ENCODE assay signal across 11 cellular contexts in the genomic region with DNA sequence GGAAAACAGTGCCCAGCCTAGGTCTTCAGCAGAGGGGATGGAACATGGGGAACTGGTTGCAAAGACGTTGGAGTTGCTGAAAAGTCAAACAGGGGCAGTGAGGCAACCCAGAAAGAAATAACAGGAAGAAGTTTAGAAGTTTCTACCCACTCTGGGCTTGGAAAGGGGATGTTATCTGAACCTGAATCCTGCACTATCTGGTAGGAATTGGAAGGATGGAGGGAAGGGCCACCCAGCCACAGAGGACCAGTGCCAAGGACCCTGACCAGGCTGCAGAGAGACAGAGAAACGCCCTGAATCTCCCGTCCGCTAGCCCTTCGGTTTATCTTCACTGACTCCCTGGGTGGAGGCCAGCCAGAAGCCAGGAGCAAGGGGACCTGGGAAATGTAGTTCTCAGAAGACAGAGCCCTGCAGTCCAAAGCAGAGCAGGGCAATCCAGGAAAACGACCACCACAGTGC.
DNase-seq lines count a peak whose midpoint lies in the region; ATAC-seq and TF ChIP-seq lines count a peak whose summit lies in the region.
"Had no signal": no experiment of that assay in that cellular context is flagged by ENCODE, and none has a peak within 500 bp of the region (broad histone marks: within the 10 kb centered on the region; RNA-seq: fewer than 3 reads in every experiment).

No MANE protein-coding gene starts in this region.

- H3K4me3 ChIP-seq in Loucy (ENCODE audit: low read length, poor library complexity, severe bottlenecking) (no peak overlapping the region), cardiac fibroblast (replicated peaks in 1 of 2; ENCODE audit: low read depth in 2 of 2, low read length in 2 of 2) (no peak overlapping the region), lower lobe of right lung (peak overlapping the region; percentile 6)
- H3K4me3 ChIP-seq: BLaER1 treated with 17β-estradiol and CSF1 and Interleukin-3, amounts not matched to agents 10 nM and 100 nM had no signal

- H3K9me2 ChIP-seq in Loucy (replicated peaks; ENCODE audit: low read depth, low read length) = no peaks in the 10 kb centered on the region

- peaks cover 2% of the 10 kb centered on the region for H3K27me3 Mint-ChIP-seq in osteocyte (ENCODE audit: unreplicated experiment)
- H3K27me3 Mint-ChIP-seq in activated T-cell treated with anti-CD3 and anti-CD28 coated beads, Interleukin-2, amount 50 U/mL, for 24 hours = no peaks in the 10 kb centered on the region

- H3K4me1 Mint-ChIP-seq in osteocyte (ENCODE audit: unreplicated experiment) = no peaks in the 10 kb centered on the region
- H3K4me1 Mint-ChIP-seq in activated T-cell treated with anti-CD3 and anti-CD28 coated beads, Interleukin-2, amount 50 U/mL, for 24 hours (ENCODE audit: low read depth) = peaks cover 10% of the 10 kb centered on the region

- H3K27ac Mint-ChIP-seq in osteocyte (ENCODE audit: unreplicated experiment) = no peak overlapping the region
- no peak overlapping the region for H3K27ac Mint-ChIP-seq in activated T-cell treated with anti-CD3 and anti-CD28 coated beads, Interleukin-2, amount 50 U/mL, for 24 hours

- H3K27me3 ChIP-seq in Loucy (ENCODE audit: insufficient read depth, low read length, poor library complexity, severe bottlenecking) = no peaks in the 10 kb centered on the region
- H3K27me3 ChIP-seq in lower lobe of right lung (ENCODE audit: low read depth) = no peaks in the 10 kb centered on the region
- H3K27me3 ChIP-seq: BLaER1 treated with 17β-estradiol and CSF1 and Interleukin-3, amounts not matched to agents 10 nM and 100 nM had no signal

- H3F3A ChIP-seq in Loucy (ENCODE audit: low read depth) = no peaks in the 10 kb centered on the region

- H3K79me2 ChIP-seq in Loucy (ENCODE audit: insufficient read depth, low read length) = no peaks in the 10 kb centered on the region

- DNase-seq in AG08396 (ENCODE audit: low spot score) (peak; percentile 64), cardiac fibroblast (ENCODE audit: low read depth in 2 of 2) (peak; percentile 9 to 52), lower lobe of right lung (no peak), OCI-M2 (lab: John Stamatoyannopoulos, UW; ENCODE audit: unreplicated experiment) (no peak), osteocyte (ENCODE audit: extremely low spot score, unreplicated experiment) (no peak)
- DNase-seq in activated T-cell treated with anti-CD3 and anti-CD28 coated beads, Interleukin-2, amount 50 U/mL, for 24 hours = no peak
- DNase-seq: cerebellar nuclear complex, NCI-H524 treated with DMSO at 0.1 percent for 48 hours had no signal

- no peaks in the 10 kb centered on the region for H3K9me3 ChIP-seq in Loucy (ENCODE audit: insufficient read depth, low read depth, low read length)
- H3K9me3 ChIP-seq in lower lobe of right lung = no peaks in the 10 kb centered on the region
- H3K9me3 ChIP-seq: BLaER1 treated with 17β-estradiol and CSF1 and Interleukin-3, amounts not matched to agents 10 nM and 100 nM had no signal

- no peak overlapping the region for H3K9ac ChIP-seq in Loucy (ENCODE audit: low read depth, low read length, poor library complexity, severe bottlenecking)
- H3K9ac ChIP-seq: BLaER1 treated with 17β-estradiol and CSF1 and Interleukin-3, amounts not matched to agents 10 nM and 100 nM had no signal

- no peak overlapping the region for H3K4me3 Mint-ChIP-seq in osteocyte (ENCODE audit: unreplicated experiment)
- no peak overlapping the region for H3K4me3 Mint-ChIP-seq in activated T-cell treated with anti-CD3 and anti-CD28 coated beads, Interleukin-2, amount 50 U/mL, for 24 hours

- H2AFZ ChIP-seq in Loucy (ENCODE audit: low read length) = peak overlapping the region; percentile 35

- ATAC-seq in lower lobe of right lung (peak in 1 of 2 donors; percentile 50), GM19324 (IDR thresholded peaks at IDR 0.05; ENCODE audit: low FRiP score, unreplicated experiment) (no peak)

- intact Hi-C loops in lower lobe of right lung (cut with DNase I) = no loop called here

- H3K36me3 Mint-ChIP-seq in osteocyte (ENCODE audit: unreplicated experiment) = no peaks in the 10 kb centered on the region
- H3K36me3 Mint-ChIP-seq in activated T-cell treated with anti-CD3 and anti-CD28 coated beads, Interleukin-2, amount 50 U/mL, for 24 hours (ENCODE audit: low read depth) = no peaks in the 10 kb centered on the region

- H3K4me2 ChIP-seq in Loucy (ENCODE audit: low read depth, low read length, poor library complexity, severe bottlenecking) = no peak overlapping the region

- H4K20me1 ChIP-seq in Loucy (ENCODE audit: insufficient read depth, low read length, poor library complexity, severe bottlenecking) = no peaks in the 10 kb centered on the region
- H4K20me1 ChIP-seq: BLaER1 treated with 17β-estradiol and CSF1 and Interleukin-3, amounts not matched to agents 10 nM and 100 nM had no signal

- H3K27ac ChIP-seq in lower lobe of right lung = peak overlapping the region; percentile 43
- H3K27ac ChIP-seq: BLaER1 treated with 17β-estradiol and CSF1 and Interleukin-3, amounts not matched to agents 10 nM and 100 nM had no signal

- H3K36me3 ChIP-seq in Loucy (ENCODE audit: insufficient read depth, low read length) (no peaks in the 10 kb centered on the region), lower lobe of right lung (no peaks in the 10 kb centered on the region)
- H3K36me3 ChIP-seq: BLaER1 treated with 17β-estradiol and CSF1 and Interleukin-3, amounts not matched to agents 10 nM and 100 nM had no signal

- H3K4me1 ChIP-seq in Loucy (ENCODE audit: insufficient read depth, low read length, poor library complexity, severe bottlenecking) = peaks cover 44% of the 10 kb centered on the region
- H3K4me1 ChIP-seq in lower lobe of right lung = peaks cover 31% of the 10 kb centered on the region

- H3K9me3 Mint-ChIP-seq in osteocyte (ENCODE audit: unreplicated experiment) = no peaks in the 10 kb centered on the region
- no peaks in the 10 kb centered on the region for H3K9me3 Mint-ChIP-seq in activated T-cell treated with anti-CD3 and anti-CD28 coated beads, Interleukin-2, amount 50 U/mL, for 24 hours

- TF ChIP-seq CTCF in Loucy (conservative IDR thresholded peaks at IDR 0.05; ENCODE audit: low read length) = no peak
- TF ChIP-seq CTCF in cardiac fibroblast (IDR thresholded peaks at IDR 0.05; ENCODE audit: low read depth, low read length) = no peak
- TF ChIP-seq CTCF in lower lobe of right lung (IDR thresholded peaks at IDR 0.05) = no peak
- TF ChIP-seq CTCF in osteocyte (IDR thresholded peaks at IDR 0.05) = no peak

Comparison
In these comparisons a context has a peak if more than half of its experiments do, and no peak if none do; other contexts are left out.
1. DNase-seq: peak in AG08396 (single experiment) and cardiac fibroblast (2 of 2); none in lower lobe of right lung (single experiment), OCI-M2 (single experiment), osteocyte (single experiment) and activated T-cell treated with anti-CD3 and anti-CD28 coated beads, Interleukin-2, amount 50 U/mL, for 24 hours (single experiment).